ENCODE assay signal across 36 cellular contexts in the genomic region with DNA sequence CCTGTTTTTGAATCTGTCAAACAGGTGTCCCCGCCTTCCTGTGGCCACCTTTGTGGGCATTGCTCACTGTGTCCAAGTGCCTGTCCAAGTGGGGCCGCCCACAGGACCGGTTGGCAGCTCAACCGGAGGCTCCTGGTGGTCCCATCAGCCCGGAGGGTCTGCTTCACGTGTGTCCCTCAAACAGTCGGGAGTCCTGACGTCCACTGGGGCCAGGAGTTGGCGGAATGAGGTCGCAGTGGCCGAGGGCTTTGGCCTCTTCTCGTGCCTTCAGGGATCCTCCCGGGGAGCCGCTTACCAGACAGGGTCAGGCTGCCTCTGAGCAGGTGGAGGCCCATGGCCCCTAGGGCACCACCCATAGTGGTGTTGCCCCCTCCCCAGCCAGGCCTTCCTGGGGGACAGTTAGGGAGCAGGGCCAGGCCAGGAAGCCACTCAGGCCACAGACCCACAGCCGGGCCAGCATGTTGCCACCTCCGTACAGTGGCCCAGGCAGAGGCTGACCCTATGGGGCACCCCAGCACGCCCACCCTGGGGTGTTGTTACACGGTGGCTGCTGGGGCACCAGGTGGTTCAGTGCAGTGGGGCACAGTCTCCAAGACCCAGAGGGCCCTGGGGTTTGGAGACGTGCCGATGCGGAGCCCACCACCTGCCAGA.
"Had no signal": no experiment of that assay in that cellular context is flagged by ENCODE, and none has a peak within 500 bp of the region (broad histone marks: within the 10 kb centered on the region; RNA-seq: fewer than 3 reads in every experiment).

No MANE protein-coding gene starts in this region.

- H3K27ac Mint-ChIP-seq: activated naive CD4-positive, alpha-beta T cell treated with anti-CD3 and anti-CD28 coated beads for 36 hours; activated naive CD4-positive, alpha-beta T cell treated with anti-CD3 and anti-CD28 coated beads, Interleukin-2, amount 10 ng/mL, durations not matched to agents 7 days and 5 days; activated naive CD4-positive, alpha-beta T cell treated with anti-CD3 and anti-CD28 coated beads, Interleukin-2, amount 50 U/mL, for 24 hours; activated naive CD4-positive, alpha-beta T cell treated with anti-CD3 and anti-CD28 coated beads, Interleukin-2, amount 50 U/mL, for 72 hours; activated naive CD8-positive, alpha-beta T cell; activated naive CD8-positive, alpha-beta T cell treated with anti-CD3 and anti-CD28 coated beads for 36 hours; activated naive CD8-positive, alpha-beta T cell treated with anti-CD3 and anti-CD28 coated beads, Interleukin-2, amount 10 ng/mL, durations not matched to agents 7 days and 5 days; activated naive CD8-positive, alpha-beta T cell treated with anti-CD3 and anti-CD28 coated beads, Interleukin-2, amount 50 U/mL, for 24 hours; activated T-cell treated with anti-CD3 and anti-CD28 coated beads, Interleukin-2, amount 50 U/mL, for 24 hours; activated T-cell treated with anti-CD3 and anti-CD28 coated beads, Interleukin-2, amount 50 U/mL, for 72 hours; activated T-helper 1 cell treated with anti-CD3 and anti-CD28 coated beads, Interleukin-12 subunit alpha, Interleukin-12 subunit beta, Interleukin-2, Interleukin-4 antibody, amounts not matched to agents 30 ng/mL and 10 ng/mL and 1 ng/mL, durations not matched to agents 14 hours and 24 hours and 36 hours; activated T-helper 17 cell treated with anti-CD3 and anti-CD28 coated beads, Interleukin-2, amount 50 U/mL, for 72 hours; activated T-helper 2 cell treated with anti-CD3 and anti-CD28 coated beads, Interferon-gamma antibody, Interleukin-2, Interleukin-4, amounts not matched to agents 10 μg/mL and 5 μg/mL and 100 μg/mL, durations not matched to agents 14 hours and 24 hours and 36 hours; brain had no signal

- H3K27ac ChIP-seq: adrenal gland, ascending aorta, body of pancreas, brain microvascular endothelial cell, breast epithelium, cardiac muscle cell had no signal

- DNase-seq: activated effector memory CD4-positive, alpha-beta T cell treated with anti-CD3 and anti-CD28 coated beads, Interleukin-2, amount 50 U/mL, for 16 hours; activated effector memory CD4-positive, alpha-beta T cell treated with Interleukin-2 at 50 U/mL for 16 hours; activated gamma-delta T cell; activated gamma-delta T cell treated with Interleukin-2 at 50 U/mL for 16 hours; activated naive CD4-positive, alpha-beta T cell; activated naive CD4-positive, alpha-beta T cell treated with anti-CD3 and anti-CD28 coated beads, Interleukin-2, amount 10 ng/mL, durations not matched to agents 7 days and 5 days; activated naive CD4-positive, alpha-beta T cell treated with anti-CD3 and anti-CD28 coated beads, Interleukin-2, amount 50 U/mL, for 16 hours; activated naive CD4-positive, alpha-beta T cell treated with Interleukin-2 at 50 U/mL for 16 hours; activated naive CD8-positive, alpha-beta T cell treated with anti-CD3 and anti-CD28 coated beads for 36 hours; activated naive CD8-positive, alpha-beta T cell treated with anti-CD3 and anti-CD28 coated beads, Interleukin-2, amount 10 ng/mL, durations not matched to agents 7 days and 5 days; activated naive CD8-positive, alpha-beta T cell treated with anti-CD3 and anti-CD28 coated beads, Interleukin-2, amount 50 U/mL, for 24 hours; activated T-cell treated with anti-CD3 and anti-CD28 coated beads, Interleukin-2, amount 50 U/mL, for 24 hours; activated T-cell treated with anti-CD3 and anti-CD28 coated beads, Interleukin-2, amount 50 U/mL, for 4 hours; adrenal gland; amniotic stem cell; amygdala; anterior cingulate cortex; aorta; body of pancreas; brain microvascular endothelial cell; caudate nucleus; central memory CD4-positive, alpha-beta T cell; cerebellar nuclear complex had no signal

- H3K36me3 Mint-ChIP-seq: activated naive CD4-positive, alpha-beta T cell treated with anti-CD3 and anti-CD28 coated beads, Interleukin-2, amount 10 ng/mL, durations not matched to agents 7 days and 5 days; activated naive CD4-positive, alpha-beta T cell treated with anti-CD3 and anti-CD28 coated beads, Interleukin-2, amount 50 U/mL, for 24 hours; activated naive CD4-positive, alpha-beta T cell treated with anti-CD3 and anti-CD28 coated beads, Interleukin-2, amount 50 U/mL, for 72 hours; activated naive CD8-positive, alpha-beta T cell; activated naive CD8-positive, alpha-beta T cell treated with anti-CD3 and anti-CD28 coated beads for 36 hours; activated naive CD8-positive, alpha-beta T cell treated with anti-CD3 and anti-CD28 coated beads, Interleukin-2, amount 10 ng/mL, durations not matched to agents 7 days and 5 days; brain had no signal

- H3K27me3 ChIP-seq: adrenal gland, ascending aorta, body of pancreas, brain microvascular endothelial cell, cardiac muscle cell had no signal

- ATAC-seq: activated naive CD8-positive, alpha-beta T cell treated with anti-CD3 and anti-CD28 coated beads, Interleukin-2, amount 50 U/mL, for 24 hours; activated T-cell treated with anti-CD3 and anti-CD28 coated beads, Interleukin-2, amount 50 U/mL, for 4 hours; body of pancreas had no signal

- H3K27me3 Mint-ChIP-seq: activated naive CD4-positive, alpha-beta T cell treated with anti-CD3 and anti-CD28 coated beads, Interleukin-2, amount 10 ng/mL, durations not matched to agents 7 days and 5 days; activated naive CD8-positive, alpha-beta T cell; activated naive CD8-positive, alpha-beta T cell treated with anti-CD3 and anti-CD28 coated beads for 36 hours; activated naive CD8-positive, alpha-beta T cell treated with anti-CD3 and anti-CD28 coated beads, Interleukin-2, amount 10 ng/mL, durations not matched to agents 7 days and 5 days; activated T-cell treated with anti-CD3 and anti-CD28 coated beads, Interleukin-2, amount 50 U/mL, for 24 hours; activated T-helper 17 cell treated with anti-CD3 and anti-CD28 coated beads, Interleukin-2, amount 50 U/mL, for 72 hours; brain; central memory CD8-positive, alpha-beta T cell had no signal

- H3K9me3 ChIP-seq: adrenal gland had no signal

- H3K4me3 ChIP-seq: adrenal gland, ascending aorta, body of pancreas, breast epithelium, cardiac muscle cell had no signal

- H3K4me1 Mint-ChIP-seq: activated naive CD4-positive, alpha-beta T cell treated with anti-CD3 and anti-CD28 coated beads, Interleukin-2, amount 10 ng/mL, durations not matched to agents 7 days and 5 days; activated naive CD4-positive, alpha-beta T cell treated with anti-CD3 and anti-CD28 coated beads, Interleukin-2, amount 50 U/mL, for 24 hours; activated naive CD8-positive, alpha-beta T cell treated with anti-CD3 and anti-CD28 coated beads for 36 hours; activated naive CD8-positive, alpha-beta T cell treated with anti-CD3 and anti-CD28 coated beads, Interleukin-2, amount 10 ng/mL, durations not matched to agents 7 days and 5 days; activated naive CD8-positive, alpha-beta T cell treated with anti-CD3 and anti-CD28 coated beads, Interleukin-2, amount 50 U/mL, for 24 hours; activated T-helper 17 cell treated with anti-CD3 and anti-CD28 coated beads, Interleukin-2, amount 50 U/mL, for 72 hours; brain; central memory CD8-positive, alpha-beta T cell had no signal

- H3K4me3 Mint-ChIP-seq: activated naive CD4-positive, alpha-beta T cell treated with anti-CD3 and anti-CD28 coated beads for 36 hours; activated naive CD4-positive, alpha-beta T cell treated with anti-CD3 and anti-CD28 coated beads, Interleukin-2, amount 10 ng/mL, durations not matched to agents 7 days and 5 days; activated naive CD4-positive, alpha-beta T cell treated with anti-CD3 and anti-CD28 coated beads, Interleukin-2, amount 50 U/mL, for 24 hours; activated naive CD8-positive, alpha-beta T cell; activated naive CD8-positive, alpha-beta T cell treated with anti-CD3 and anti-CD28 coated beads for 36 hours; activated naive CD8-positive, alpha-beta T cell treated with anti-CD3 and anti-CD28 coated beads, Interleukin-2, amount 10 ng/mL, durations not matched to agents 7 days and 5 days; activated naive CD8-positive, alpha-beta T cell treated with anti-CD3 and anti-CD28 coated beads, Interleukin-2, amount 50 U/mL, for 24 hours; activated T-cell treated with anti-CD3 and anti-CD28 coated beads, Interleukin-2, amount 50 U/mL, for 24 hours; activated T-cell treated with anti-CD3 and anti-CD28 coated beads, Interleukin-2, amount 50 U/mL, for 4 hours; activated T-cell treated with anti-CD3 and anti-CD28 coated beads, Interleukin-2, amount 50 U/mL, for 72 hours; activated T-helper 1 cell treated with anti-CD3 and anti-CD28 coated beads, Interleukin-12 subunit alpha, Interleukin-12 subunit beta, Interleukin-2, Interleukin-4 antibody, amounts not matched to agents 30 ng/mL and 10 ng/mL and 1 ng/mL, durations not matched to agents 14 hours and 24 hours and 36 hours; activated T-helper 17 cell treated with anti-CD3 and anti-CD28 coated beads, Interleukin-2, amount 50 U/mL, for 72 hours; brain; central memory CD8-positive, alpha-beta T cell had no signal

- H3K36me3 ChIP-seq: adrenal gland, ascending aorta, brain microvascular endothelial cell, breast epithelium, cardiac muscle cell had no signal

- H3K9me3 Mint-ChIP-seq: activated naive CD4-positive, alpha-beta T cell treated with anti-CD3 and anti-CD28 coated beads for 36 hours; activated naive CD4-positive, alpha-beta T cell treated with anti-CD3 and anti-CD28 coated beads, Interleukin-2, amount 50 U/mL, for 24 hours; activated naive CD4-positive, alpha-beta T cell treated with anti-CD3 and anti-CD28 coated beads, Interleukin-2, amount 50 U/mL, for 72 hours; activated naive CD8-positive, alpha-beta T cell treated with anti-CD3 and anti-CD28 coated beads for 36 hours; activated naive CD8-positive, alpha-beta T cell treated with anti-CD3 and anti-CD28 coated beads, Interleukin-2, amount 50 U/mL, for 24 hours; activated T-cell treated with anti-CD3 and anti-CD28 coated beads, Interleukin-2, amount 50 U/mL, for 4 hours; activated T-cell treated with anti-CD3 and anti-CD28 coated beads, Interleukin-2, amount 50 U/mL, for 72 hours; activated T-helper 17 cell treated with anti-CD3 and anti-CD28 coated beads, Interleukin-2, amount 50 U/mL, for 72 hours; activated T-helper 2 cell treated with anti-CD3 and anti-CD28 coated beads, Interferon-gamma antibody, Interleukin-2, Interleukin-4, amounts not matched to agents 10 μg/mL and 5 μg/mL and 100 μg/mL, durations not matched to agents 14 hours and 24 hours and 36 hours; central memory CD8-positive, alpha-beta T cell had no signal

- H3K4me1 ChIP-seq: adrenal gland, ascending aorta, body of pancreas, breast epithelium had no signal
